ENCODE assay signal across 13 cellular contexts in genomic region chr7:148398844-148399365, GRCh38.
A peak's percentile ranks its signal among the peaks of the same experiment; 100 is the strongest.
DNase-seq lines count a peak whose midpoint lies in the region; ATAC-seq and TF ChIP-seq lines count a peak whose summit lies in the region.
"Had no signal": no experiment of that assay in that cellular context is flagged by ENCODE, and none has a peak within 500 bp of the region (broad histone marks: within the 10 kb centered on the region; RNA-seq: fewer than 3 reads in every experiment).

No MANE protein-coding gene starts in this region.

- H3K36me3 ChIP-seq in GM06990 (ENCODE audit: control insufficient read depth, insufficient read depth, low read length) (no peaks in the 10 kb centered on the region), KMS-11 (ENCODE audit: insufficient read depth) (no peaks in the 10 kb centered on the region), right lobe of liver (no peaks in the 10 kb centered on the region)
- H3K36me3 ChIP-seq: upper lobe of left lung had no signal

- intact Hi-C loops in right lobe of liver (cut with DNase I) = no loop called here
- intact Hi-C loops in cardiac septum (cut with DNase I) = no loop called here

- TF ChIP-seq CTCF in GM06990 (IDR thresholded peaks at IDR 0.05; ENCODE audit: insufficient read depth, low read length, poor library complexity, severe bottlenecking) = no peak
- no peak for TF ChIP-seq CTCF in KMS-11 (conservative IDR thresholded peaks at IDR 0.05; ENCODE audit: low read depth, low read length)
- no peak for TF ChIP-seq CTCF in right lobe of liver (IDR thresholded peaks at IDR 0.05)

- TF ChIP-seq POLR2A in right lobe of liver (IDR thresholded peaks at IDR 0.05) = no peak

- H3K27ac ChIP-seq in KMS-11 (peak overlapping the region; percentile 41; the same call in 1 of the 2 replicates), right lobe of liver (no peak overlapping the region)
- H3K27ac ChIP-seq: parathyroid adenoma, upper lobe of left lung had no signal

- ATAC-seq in GM19468 (IDR thresholded peaks at IDR 0.05; ENCODE audit: extremely low read depth, unreplicated experiment) (peak; percentile 64), HG02852 (IDR thresholded peaks at IDR 0.05; ENCODE audit: unreplicated experiment) (peak; percentile 97), right lobe of liver (no peak)

- DNase-seq in GM06990 (ENCODE audit: extremely low read depth, insufficient read length) (peak; percentile 14), right lobe of liver (no peak), HCEC 1CT (no peak), AG20443 (ENCODE audit: low spot score) (no peak), cardiac septum (ENCODE audit: low spot score) (no peak)
- DNase-seq: activated naive CD8-positive, alpha-beta T cell treated with anti-CD3 and anti-CD28 coated beads for 36 hours; GOT3; NCI-H1105; upper lobe of left lung had no signal

- no peaks in the 10 kb centered on the region for H4K20me1 ChIP-seq in KMS-11 (ENCODE audit: insufficient read depth)

- H3K27me3 ChIP-seq in GM06990 (replicated peaks; ENCODE audit: control insufficient read depth, insufficient read depth, low read length) = no peaks in the 10 kb centered on the region; the same call in 1 of the 2 replicates
- no peaks in the 10 kb centered on the region for H3K27me3 ChIP-seq in KMS-11 (ENCODE audit: insufficient read depth, low read depth)
- H3K27me3 ChIP-seq in right lobe of liver = no peaks in the 10 kb centered on the region
- H3K27me3 ChIP-seq: upper lobe of left lung had no signal

- no peak overlapping the region; the same call in 1 of the 2 replicates for H3K9ac ChIP-seq in KMS-11
- H3K9ac ChIP-seq: parathyroid adenoma had no signal

- peak overlapping the region; percentile 5; the same call in 1 of the 2 replicates for H2AFZ ChIP-seq in KMS-11 (ENCODE audit: low read depth)
- H2AFZ ChIP-seq: parathyroid adenoma had no signal

- peaks cover 47% of the 10 kb centered on the region for H3K4me1 ChIP-seq in KMS-11 (ENCODE audit: low read depth, poor library complexity, severe bottlenecking)
- no peaks in the 10 kb centered on the region for H3K4me1 ChIP-seq in right lobe of liver
- H3K4me1 ChIP-seq: parathyroid adenoma, upper lobe of left lung had no signal

- no peaks in the 10 kb centered on the region for H3K9me3 ChIP-seq in right lobe of liver
- H3K9me3 ChIP-seq: upper lobe of left lung had no signal

- H3K4me2 ChIP-seq in KMS-11 = peak overlapping the region; percentile 56

- no peaks in the 10 kb centered on the region for H3K79me2 ChIP-seq in KMS-11 (ENCODE audit: insufficient read depth, low read depth)
- H3K79me2 ChIP-seq: parathyroid adenoma had no signal

- 76% methylated on average over 6 of the region's 7 CpGs for WGBS in right lobe of liver (ENCODE audit: insufficient coverage, low coverage, low lambda C conversion rate, missing lambda C conversion rate)

- no peak overlapping the region for H3K4me3 ChIP-seq in GM06990 (replicated peaks; ENCODE audit: low read depth, low read length)
- no peak overlapping the region for H3K4me3 ChIP-seq in KMS-11 (IDR thresholded peaks at IDR 0.05; ENCODE audit: insufficient read depth, low read depth, low read length)
- H3K4me3 ChIP-seq in right lobe of liver = no peak overlapping the region
- H3K4me3 ChIP-seq: upper lobe of left lung had no signal

Comparison
In these comparisons a context has a peak if more than half of its experiments do, and no peak if none do; other contexts are left out.
1. ATAC-seq: peak in GM19468 (single experiment) and HG02852 (single experiment); none in right lobe of liver (0 of 4).